ENCODE assay signal across 1 cellular context in genomic region chr14:92936085-92936484, GRCh38.
TF ChIP-seq lines count a peak whose summit lies in the region.

No MANE protein-coding gene starts in this region.

TF ChIP-seq in Ishikawa, 13 proteins besides CTCF, POLR2A, EP300 and RAD21:
- TF ChIP-seq EGR1 (IDR thresholded peaks at IDR 0.05) (peak; percentile 80), REST (IDR thresholded peaks at IDR 0.05; ENCODE audit: low read depth) (no peak), FOXM1 (IDR thresholded peaks at IDR 0.05; ENCODE audit: borderline replicate concordance, low read depth) (no peak), NFIC (IDR thresholded peaks at IDR 0.05) (0 out of 2 replicates have a peak, but pooled peaks have one; percentile 15)
TF ChIP-seq in Ishikawa: peak in this region for 2.
